ENCODE assay signal across 11 cellular contexts in the genomic region with DNA sequence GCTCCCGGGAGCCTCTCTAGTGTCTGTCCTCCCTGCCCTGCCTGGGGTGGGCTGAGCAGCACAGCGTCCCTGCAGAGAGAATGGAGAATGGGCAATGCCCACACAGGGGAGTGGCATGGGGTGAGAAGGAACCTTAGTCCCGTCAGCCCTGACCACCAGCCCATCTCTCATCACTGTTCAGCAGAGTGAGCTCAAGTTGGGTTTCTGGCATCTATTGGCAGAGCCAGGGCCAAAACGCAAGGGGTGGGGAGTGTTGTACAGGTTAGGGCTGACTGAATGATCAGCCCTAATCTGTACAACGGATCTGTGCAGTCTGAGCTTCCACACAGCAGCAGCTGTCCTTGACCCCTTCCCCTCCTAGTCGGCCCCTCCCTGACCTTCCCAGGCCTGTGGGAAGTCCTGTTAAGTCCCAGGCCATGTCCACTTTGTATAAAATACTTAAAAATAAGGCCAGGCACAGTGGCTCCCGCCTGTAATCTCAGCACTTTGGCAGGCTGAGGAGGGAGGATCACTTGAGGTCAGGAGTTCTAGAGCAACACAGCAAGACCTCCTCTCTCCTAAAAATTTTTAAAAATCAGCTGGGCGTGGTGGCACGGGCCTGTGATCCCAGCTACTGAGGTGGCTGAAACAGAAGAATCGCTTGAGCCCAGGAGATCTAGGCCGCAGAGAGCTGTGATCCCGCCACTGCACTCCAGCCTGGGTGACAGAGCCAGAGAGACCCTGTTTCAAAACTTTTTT. TPM values are rescaled to one million over a fixed set of nuclear protein-coding genes. Genes with fewer than 3 reads are reported as not detected.
DNase-seq lines count a peak whose midpoint lies in the region; ATAC-seq and TF ChIP-seq lines count a peak whose summit lies in the region.
"Had no signal": no experiment of that assay in that cellular context is flagged by ENCODE, and none has a peak within 500 bp of the region (broad histone marks: within the 10 kb centered on the region; RNA-seq: fewer than 3 reads in every experiment).

No MANE protein-coding gene starts in this region.

- H3K9me3 Mint-ChIP-seq in CD4-positive, alpha-beta memory T cell, result peaks cover 0 to 2% (median 0%) of the 10 kb centered on the region in 8 donors
- peaks cover 0 to 7% of the 10 kb centered on the region in 2 donors for H3K9me3 Mint-ChIP-seq in stimulated activated naive B cell treated with anti-CD40 and anti-IgM and Interleukin-4, amounts not matched to agents 10 μg/mL and 1 μg/mL and 100 μg/mL, for 72 hours
- peaks cover 3% of the 10 kb centered on the region for H3K9me3 Mint-ChIP-seq in T-helper 2 cell treated with Interferon-gamma antibody and Interleukin-4, amounts not matched to agents 5 μg/mL and 100 μg/mL, for 36 hours

- no peaks in the 10 kb centered on the region for H3K36me3 Mint-ChIP-seq in CD4-positive, alpha-beta memory T cell
- H3K36me3 Mint-ChIP-seq in stimulated activated naive B cell treated with anti-CD40 and anti-IgM and Interleukin-4, amounts not matched to agents 10 μg/mL and 1 μg/mL and 100 μg/mL, for 72 hours, result no peaks in the 10 kb centered on the region
- H3K36me3 Mint-ChIP-seq in T-helper 2 cell treated with Interferon-gamma antibody and Interleukin-4, amounts not matched to agents 5 μg/mL and 100 μg/mL, for 36 hours (ENCODE audit: low read depth), result no peaks in the 10 kb centered on the region
- H3K36me3 Mint-ChIP-seq: IgD-negative memory B cell had no signal

- H3K4me1 Mint-ChIP-seq in CD4-positive, alpha-beta memory T cell, result peaks cover 18 to 42% (median 31%) of the 10 kb centered on the region in 4 donors
- peaks cover 33 to 67% of the 10 kb centered on the region in 2 donors for H3K4me1 Mint-ChIP-seq in stimulated activated naive B cell treated with anti-CD40 and anti-IgM and Interleukin-4, amounts not matched to agents 10 μg/mL and 1 μg/mL and 100 μg/mL, for 72 hours
- H3K4me1 Mint-ChIP-seq in T-helper 2 cell treated with Interferon-gamma antibody and Interleukin-4, amounts not matched to agents 5 μg/mL and 100 μg/mL, for 36 hours (ENCODE audit: low read depth), result peaks cover 25% of the 10 kb centered on the region

- no peak for TF ChIP-seq POLR2A in right lobe of liver (IDR thresholded peaks at IDR 0.05)

- H3K4me3 ChIP-seq in CD4-positive, alpha-beta memory T cell (ENCODE audit: low read length in 2 of 2), result no peak overlapping the region
- H3K4me3 ChIP-seq in RWPE2 (ENCODE audit: severe bottlenecking), result no peak overlapping the region
- peak overlapping the region in 2 of 3 donors; percentile 53 to 56 for H3K4me3 ChIP-seq in right lobe of liver

- 24% methylated on average over 8 of the region's 12 CpGs for WGBS in right lobe of liver (ENCODE audit: insufficient coverage, low coverage, low lambda C conversion rate, missing lambda C conversion rate)

- H3K27ac Mint-ChIP-seq in CD4-positive, alpha-beta memory T cell, result peak overlapping the region in 4 of 7 donors; percentile 5 to 75 (median 57)
- peak overlapping the region; percentile 78 for H3K27ac Mint-ChIP-seq in stimulated activated naive B cell treated with anti-CD40 and anti-IgM and Interleukin-4, amounts not matched to agents 10 μg/mL and 1 μg/mL and 100 μg/mL, for 72 hours
- no peak overlapping the region for H3K27ac Mint-ChIP-seq in T-helper 2 cell treated with Interferon-gamma antibody and Interleukin-4, amounts not matched to agents 5 μg/mL and 100 μg/mL, for 36 hours

- intact Hi-C loops in CD4-positive, alpha-beta memory T cell (cut with micrococcal nuclease), result loop anchor here (5.0 to 10.0 kb wide), 3 partner anchors 62 to 330 kb away; no protein-coding TSS in a partner anchor
- intact Hi-C loops in right lobe of liver (cut with DNase I), result no loop called here

- no peaks in the 10 kb centered on the region for H3K27me3 ChIP-seq in CD4-positive, alpha-beta memory T cell (ENCODE audit: insufficient read depth, low read length)
- H3K27me3 ChIP-seq in RWPE2 (ENCODE audit: insufficient read depth, poor library complexity, severe bottlenecking) (no peaks in the 10 kb centered on the region), right lobe of liver (no peaks in the 10 kb centered on the region)

- POLR2A ChIA-PET in CD4-positive, alpha-beta memory T cell (lab: Charles Lee; ENCODE audit: partially characterized antibody), result interaction anchor here (1.3 to 10.5 kb wide), 4 partner anchors 10 to 121 kb away, joined by 3 to 104 read pairs (median 6); a partner anchor contains a TSS

- peaks cover 35% of the 10 kb centered on the region for H3K4me1 ChIP-seq in CD4-positive, alpha-beta memory T cell (ENCODE audit: insufficient read depth, low read length)
- H3K4me1 ChIP-seq in RWPE2 (ENCODE audit: insufficient read depth, poor library complexity, severe bottlenecking) (peaks cover 51% of the 10 kb centered on the region), right lobe of liver (peaks cover 0 to 70% (median 30%) of the 10 kb centered on the region in 4 donors)

- CTCF ChIA-PET in CD4-positive, alpha-beta memory T cell (lab: Charles Lee; ENCODE audit: partially characterized antibody), result interaction anchor here (0.7 to 3.1 kb wide), 22 partner anchors 7 to 116 kb away, joined by 3 to 15 read pairs (median 4); a partner anchor contains a TSS

- TF ChIP-seq CTCF in RWPE2 (IDR thresholded peaks at IDR 0.05; ENCODE audit: poor library complexity, severe bottlenecking) (no peak), right lobe of liver (IDR thresholded peaks at IDR 0.05) (no peak)

- ATAC-seq in RWPE2 (ENCODE audit: low read depth) (no peak), right lobe of liver (peak in 1 of 4 donors; percentile 2)
- ATAC-seq in stimulated activated naive B cell treated with anti-CD40 and anti-IgM and Interleukin-4, amounts not matched to agents 10 μg/mL and 1 μg/mL and 100 μg/mL, for 72 hours (replicated peaks), result no peak

- no peak for DNase-seq in CD4-positive, alpha-beta memory T cell
- DNase-seq in RWPE2 (ENCODE audit: low spot score) (no peak), right lobe of liver (no peak), OCI-M1 (lab: John Stamatoyannopoulos, UW) (no peak), T1000 (lab: John Stamatoyannopoulos, UW) (no peak)
- DNase-seq in stimulated activated naive B cell treated with anti-CD40 and anti-IgM and Interleukin-4, amounts not matched to agents 10 μg/mL and 1 μg/mL and 100 μg/mL, for 72 hours, result no peak
- no peak for DNase-seq in T-helper 2 cell treated with Interferon-gamma antibody and Interleukin-4, amounts not matched to agents 5 μg/mL and 100 μg/mL, for 36 hours (ENCODE audit: low spot score)

- H3K36me3 ChIP-seq in CD4-positive, alpha-beta memory T cell (ENCODE audit: insufficient read depth, low read length), result no peaks in the 10 kb centered on the region
- no peaks in the 10 kb centered on the region for H3K36me3 ChIP-seq in RWPE2 (ENCODE audit: low read depth)
- no peaks in the 10 kb centered on the region for H3K36me3 ChIP-seq in right lobe of liver
- H3K36me3 ChIP-seq: lower lobe of right lung had no signal

- H3K4me3 Mint-ChIP-seq in CD4-positive, alpha-beta memory T cell, result peak overlapping the region in 4 of 8 donors; percentile 33 to 63 (median 39)
- H3K4me3 Mint-ChIP-seq in stimulated activated naive B cell treated with anti-CD40 and anti-IgM and Interleukin-4, amounts not matched to agents 10 μg/mL and 1 μg/mL and 100 μg/mL, for 72 hours, result peak overlapping the region in 1 of 2 donors; percentile 11
- no peak overlapping the region for H3K4me3 Mint-ChIP-seq in T-helper 2 cell treated with Interferon-gamma antibody and Interleukin-4, amounts not matched to agents 5 μg/mL and 100 μg/mL, for 36 hours

- H3K9me3 ChIP-seq in CD4-positive, alpha-beta memory T cell (ENCODE audit: control insufficient read depth in 1 of 2, low read length in 2 of 2), result no peaks in the 10 kb centered on the region
- H3K9me3 ChIP-seq in RWPE2 (ENCODE audit: severe bottlenecking) (no peaks in the 10 kb centered on the region), right lobe of liver (no peaks in the 10 kb centered on the region)
- H3K9me3 ChIP-seq: lower lobe of right lung had no signal

- H3K27me3 Mint-ChIP-seq in CD4-positive, alpha-beta memory T cell, result no peaks in the 10 kb centered on the region
- H3K27me3 Mint-ChIP-seq in stimulated activated naive B cell treated with anti-CD40 and anti-IgM and Interleukin-4, amounts not matched to agents 10 μg/mL and 1 μg/mL and 100 μg/mL, for 72 hours, result no peaks in the 10 kb centered on the region
- H3K27me3 Mint-ChIP-seq in T-helper 2 cell treated with Interferon-gamma antibody and Interleukin-4, amounts not matched to agents 5 μg/mL and 100 μg/mL, for 36 hours (ENCODE audit: low read depth), result no peaks in the 10 kb centered on the region
- H3K27me3 Mint-ChIP-seq: IgD-negative memory B cell had no signal

- H3K27ac ChIP-seq in CD4-positive, alpha-beta memory T cell (ENCODE audit: low read depth, low read length), result no peak overlapping the region
- peak overlapping the region; percentile 56 for H3K27ac ChIP-seq in RWPE2 (ENCODE audit: poor library complexity, severe bottlenecking)
- H3K27ac ChIP-seq in right lobe of liver, result peak overlapping the region; percentile 78 to 93 (median 79)
- H3K27ac ChIP-seq: epithelial cell of prostate had no signal

RNA-seq across cellular contexts. Expression of a gene that starts 3.2 kb away (rescaled TPM):
- total RNA-seq in CD4-positive, alpha-beta memory T cell, result not detected
- not detected for polyA plus RNA-seq in CD4-positive, alpha-beta memory T cell
- total RNA-seq in right lobe of liver, result 100 to 1,000 TPM; 224 to 447 (median 319) TPM
- total RNA-seq: lower lobe of right lung, subcutaneous adipose tissue had no signal
- polyA plus RNA-seq: IgD-negative memory B cell had no signal

RNA-seq across cellular contexts. Expression of a gene that starts 27.2 kb away (rescaled TPM):
- 10 to 100 TPM; 85.6 to 87.2 TPM for total RNA-seq in CD4-positive, alpha-beta memory T cell
- 10 to 100 TPM; 42.5 to 63.4 TPM for polyA plus RNA-seq in CD4-positive, alpha-beta memory T cell
- 10 to 100 TPM; 28.6 to 45.1 (median 39.8) TPM for total RNA-seq in right lobe of liver

Comparison
In these comparisons a context has a peak if more than half of its experiments do, and no peak if none do; other contexts are left out.
1. H3K4me3 ChIP-seq: peak in right lobe of liver (2 of 3); none in CD4-positive, alpha-beta memory T cell (0 of 2) and RWPE2 (single experiment).
2. RNA of a gene that starts 3.2 kb away (total RNA-seq): 224 to 447 TPM in right lobe of liver; not detected in CD4-positive, alpha-beta memory T cell; every median in the first group is over 100 times any median in the second.